In genomic region chr19:10074153-10074552, GRCh38 we compare ENCODE assay signal across 8 cellular contexts. TPM values are rescaled to one million over a fixed set of nuclear protein-coding genes. Genes with fewer than 3 reads are reported as not detected.
A peak's percentile ranks its signal among the peaks of the same experiment; 100 is the strongest.
DNase-seq lines count a peak whose midpoint lies in the region; ATAC-seq and TF ChIP-seq lines count a peak whose summit lies in the region.

No MANE protein-coding gene starts in this region.

- no peak overlapping the region for H3K27ac Mint-ChIP-seq in GM23338
- no peak overlapping the region for H3K27ac Mint-ChIP-seq in T-helper 17 cell
- H3K27ac Mint-ChIP-seq in endothelial cell (ENCODE audit: unreplicated experiment), result no peak overlapping the region

- TF ChIP-seq POLR2A in suprapubic skin (IDR thresholded peaks at IDR 0.05), result no peak

- H3K9me3 ChIP-seq in T-helper 17 cell (ENCODE audit: control insufficient read depth, low read length, poor library complexity, severe bottlenecking) (peaks cover 3% of the 10 kb centered on the region), suprapubic skin (no peaks in the 10 kb centered on the region)

- no peaks in the 10 kb centered on the region for H3F3A ChIP-seq in GM23338 (replicated peaks; ENCODE audit: low read depth)

- H3K4me3 ChIP-seq in AG09309 (ENCODE audit: control insufficient read depth, low read depth, low read length) (no peak overlapping the region), GM23338 (no peak overlapping the region), suprapubic skin (no peak overlapping the region)

- no peaks in the 10 kb centered on the region for H3K27me3 ChIP-seq in GM23338 (ENCODE audit: insufficient read depth)
- peaks cover 3% of the 10 kb centered on the region for H3K27me3 ChIP-seq in suprapubic skin

- no peak for DNase-seq in AG09309 (ENCODE audit: low read depth)
- DNase-seq in GM23338 (ENCODE audit: low spot score), result peak; percentile 68
- DNase-seq in T-helper 17 cell, result peak in 1 of 3 donors; percentile 35
- no peak for DNase-seq in endothelial cell (ENCODE audit: low spot score)
- peak; percentile 54 for DNase-seq in stimulated activated CD4-positive, alpha-beta T cell treated with anti-CD3 and anti-CD28 coated beads, Interleukin-1b, Interleukin-23, amount 100 ng/mL, for 48 hours
- no peak for DNase-seq in suprapubic skin (ENCODE audit: low spot score in 2 of 2)

- no peaks in the 10 kb centered on the region for H4K20me1 ChIP-seq in GM23338 (replicated peaks; ENCODE audit: insufficient read depth)

- ATAC-seq in GM23338, result no peak
- peak; percentile 84 for ATAC-seq in T-helper 17 cell
- ATAC-seq in GM21576 (IDR thresholded peaks at IDR 0.05; ENCODE audit: unreplicated experiment), result no peak
- ATAC-seq in GM21825 (IDR thresholded peaks at IDR 0.05; ENCODE audit: unreplicated experiment), result no peak

- H3K4me1 Mint-ChIP-seq in GM23338 (peaks cover 3% of the 10 kb centered on the region), T-helper 17 cell (peaks cover 4% of the 10 kb centered on the region), endothelial cell (ENCODE audit: unreplicated experiment) (no peaks in the 10 kb centered on the region)

- no peak overlapping the region for H3K4me3 Mint-ChIP-seq in GM23338
- no peak overlapping the region for H3K4me3 Mint-ChIP-seq in T-helper 17 cell
- no peak overlapping the region for H3K4me3 Mint-ChIP-seq in endothelial cell (ENCODE audit: unreplicated experiment)

- H3K9me2 ChIP-seq in GM23338 (ENCODE audit: insufficient read depth), result no peaks in the 10 kb centered on the region

- 50% methylated on average over 2 of the region's 2 CpGs for WGBS in suprapubic skin

- H3K4me2 ChIP-seq in GM23338, result no peak overlapping the region

- peaks cover 26% of the 10 kb centered on the region for H3K9me3 Mint-ChIP-seq in GM23338
- H3K9me3 Mint-ChIP-seq in endothelial cell (ENCODE audit: unreplicated experiment), result no peaks in the 10 kb centered on the region

- no peak for TF ChIP-seq EP300 in suprapubic skin (IDR thresholded peaks at IDR 0.05)

- H3K4me1 ChIP-seq in GM23338 (ENCODE audit: insufficient read depth) (no peaks in the 10 kb centered on the region), suprapubic skin (no peaks in the 10 kb centered on the region)

- H3K79me2 ChIP-seq in GM23338 (replicated peaks; ENCODE audit: insufficient read depth), result no peaks in the 10 kb centered on the region

- H3K27me3 Mint-ChIP-seq in GM23338 (ENCODE audit: insufficient read depth, low read depth, poor library complexity), result peaks cover 13% of the 10 kb centered on the region
- H3K27me3 Mint-ChIP-seq in T-helper 17 cell, result no peaks in the 10 kb centered on the region
- no peaks in the 10 kb centered on the region for H3K27me3 Mint-ChIP-seq in endothelial cell (ENCODE audit: unreplicated experiment)

- no peak overlapping the region for H2AFZ ChIP-seq in GM23338

- H3K27ac ChIP-seq in GM23338 (ENCODE audit: low read depth), result no peak overlapping the region
- no peak overlapping the region for H3K27ac ChIP-seq in suprapubic skin

- H3K36me3 Mint-ChIP-seq in GM23338 (ENCODE audit: low read depth) (0 out of 3 replicates have a peak, but pooled peaks cover 6% of the 10 kb centered on the region), T-helper 17 cell (ENCODE audit: low read depth) (peaks cover 4% of the 10 kb centered on the region), endothelial cell (ENCODE audit: low read depth, unreplicated experiment) (no peaks in the 10 kb centered on the region)

- H3K36me3 ChIP-seq in GM23338 (ENCODE audit: insufficient read depth) (no peaks in the 10 kb centered on the region), suprapubic skin (no peaks in the 10 kb centered on the region)

- TF ChIP-seq CTCF in AG09309 (IDR thresholded peaks at IDR 0.05; ENCODE audit: control insufficient read depth, insufficient read depth, low read depth, low read length, missing control alignments) (peak; percentile 32), GM23338 (conservative IDR thresholded peaks at IDR 0.05; ENCODE audit: low read depth in 2 of 2) (peak; percentile 53 to 63), endothelial cell (IDR thresholded peaks at IDR 0.05; ENCODE audit: unreplicated experiment) (peak; percentile 16), suprapubic skin (IDR thresholded peaks at IDR 0.05) (no peak)

TF ChIP-seq in GM23338, 12 proteins besides CTCF, POLR2A, EP300 and RAD21 (continues in another document):
- TF ChIP-seq EZH2 (IDR thresholded peaks at IDR 0.05; ENCODE audit: low read depth, unreplicated experiment), result no peak
- TF ChIP-seq STAT1 (IDR thresholded peaks at IDR 0.05; ENCODE audit: unreplicated experiment), result no peak

RNA-seq across cellular contexts. Expression of gene SHFL, which starts 12.0 kb away (rescaled TPM):
- 21.9 and 31.7 TPM in 2 replicates for total RNA-seq in GM23338 (2014; rRNA removed; shearing (Covaris generic))
- 32.1 and 33.6 TPM in 2 replicates for polyA plus RNA-seq in GM23338 (2016; fragmentation: Nextera tagmentation; extraction: Ambion mirVana)
- total RNA-seq in T-helper 17 cell, result 10 to 100 TPM; 65.2 to 68.0 TPM
- total RNA-seq in endothelial cell (ENCODE audit: unreplicated experiment), result 9.2 TPM
- total RNA-seq in suprapubic skin, result 10 to 100 TPM; 11.8 to 26.7 (median 22.3) TPM

RNA-seq across cellular contexts. Expression of gene ANGPTL6, which starts 28.3 kb away (rescaled TPM):
- not detected in 2 replicates for total RNA-seq in GM23338 (2014; rRNA removed; shearing (Covaris generic))
- 0.17 TPM in 1 of 2 replicates, not detected in the other for polyA plus RNA-seq in GM23338 (2016; fragmentation: Nextera tagmentation; extraction: Ambion mirVana)
- total RNA-seq in T-helper 17 cell, result 1 to 10 TPM in 1 of 2 donors, under 1 TPM in 1; 0.86 to 2.2 TPM
- 0.36 TPM for total RNA-seq in endothelial cell (ENCODE audit: unreplicated experiment)
- total RNA-seq in suprapubic skin, result 1 to 10 TPM in 1 of 4 donors, under 1 TPM in 2, not detected in 1; 0.38 to 1.1 (median 0.42) TPM

RNA-seq across cellular contexts. Expression of gene PPAN, which starts 32.0 kb away (rescaled TPM):
- 56.5 and 71.8 TPM in 2 replicates for total RNA-seq in GM23338 (2014; rRNA removed; shearing (Covaris generic))
- 76.9 and 81.9 TPM in 2 replicates for polyA plus RNA-seq in GM23338 (2016; fragmentation: Nextera tagmentation; extraction: Ambion mirVana)
- total RNA-seq in T-helper 17 cell (10 to 100 TPM; 79.8 to 87.8 TPM), endothelial cell (ENCODE audit: unreplicated experiment) (39.6 TPM), suprapubic skin (10 to 100 TPM; 41.9 to 55.1 (median 46.8) TPM)

RNA-seq across cellular contexts. Expression of gene P2RY11, which starts 37.3 kb away (rescaled TPM):
- total RNA-seq in GM23338 (2014; rRNA removed; shearing (Covaris generic)), result 1.2 and 4.0 TPM in 2 replicates
- polyA plus RNA-seq in GM23338 (2016; fragmentation: Nextera tagmentation; extraction: Ambion mirVana), result 3.4 and 4.3 TPM in 2 replicates
- total RNA-seq in T-helper 17 cell (10 to 100 TPM; 46.6 to 50.8 TPM), endothelial cell (ENCODE audit: unreplicated experiment) (16.3 TPM), suprapubic skin (10 to 100 TPM; 16.4 to 32.9 (median 19.9) TPM)

RNA-seq across cellular contexts. Expression of gene EIF3G, which starts 45.5 kb away (rescaled TPM):
- 299 and 328 TPM in 2 replicates for total RNA-seq in GM23338 (2014; rRNA removed; shearing (Covaris generic))
- 238 and 244 TPM in 2 replicates for polyA plus RNA-seq in GM23338 (2016; fragmentation: Nextera tagmentation; extraction: Ambion mirVana)
- total RNA-seq in T-helper 17 cell (100 to 1,000 TPM; 312 to 322 TPM), endothelial cell (ENCODE audit: unreplicated experiment) (286 TPM), suprapubic skin (100 to 1,000 TPM; 211 to 315 (median 225) TPM)

Comparison
In these comparisons a context has a peak if more than half of its experiments do, and no peak if none do; other contexts are left out.
1. DNase-seq: peak in GM23338 (single experiment) and stimulated activated CD4-positive, alpha-beta T cell treated with anti-CD3 and anti-CD28 coated beads, Interleukin-1b, Interleukin-23, amount 100 ng/mL, for 48 hours (single experiment); none in AG09309 (single experiment), endothelial cell (single experiment) and suprapubic skin (0 of 2).
2. CTCF ChIP-seq: peak in AG09309 (single experiment), GM23338 (2 of 2) and endothelial cell (single experiment); none in suprapubic skin (0 of 2).